ENCODE assay signal across 1 cellular context in the genomic region with DNA sequence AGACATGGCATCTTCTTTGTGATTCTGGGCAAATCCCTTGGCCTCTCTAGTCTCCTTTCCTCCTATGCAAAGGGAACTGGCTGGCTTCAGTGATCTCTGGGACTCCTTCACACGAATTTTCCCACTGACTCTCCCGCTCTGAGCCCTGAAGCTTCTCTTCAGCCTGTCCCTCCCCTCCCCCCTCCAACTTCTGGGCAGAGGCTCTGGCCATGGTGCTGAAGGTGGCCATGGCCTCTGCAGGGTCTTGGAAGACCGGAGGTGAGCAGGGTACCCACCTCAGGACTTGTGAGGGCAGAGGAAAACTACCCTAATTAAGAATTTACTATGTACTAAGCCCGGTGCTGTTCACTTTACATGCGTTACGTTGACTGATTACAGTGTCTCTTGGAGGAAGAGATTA.
TF ChIP-seq lines count a peak whose summit lies in the region.

No MANE protein-coding gene starts in this region.

TF ChIP-seq in HepG2, 621 proteins besides CTCF, POLR2A, EP300 and RAD21 (continued from another document and continues in another):
- TF ChIP-seq, protein P1, sequence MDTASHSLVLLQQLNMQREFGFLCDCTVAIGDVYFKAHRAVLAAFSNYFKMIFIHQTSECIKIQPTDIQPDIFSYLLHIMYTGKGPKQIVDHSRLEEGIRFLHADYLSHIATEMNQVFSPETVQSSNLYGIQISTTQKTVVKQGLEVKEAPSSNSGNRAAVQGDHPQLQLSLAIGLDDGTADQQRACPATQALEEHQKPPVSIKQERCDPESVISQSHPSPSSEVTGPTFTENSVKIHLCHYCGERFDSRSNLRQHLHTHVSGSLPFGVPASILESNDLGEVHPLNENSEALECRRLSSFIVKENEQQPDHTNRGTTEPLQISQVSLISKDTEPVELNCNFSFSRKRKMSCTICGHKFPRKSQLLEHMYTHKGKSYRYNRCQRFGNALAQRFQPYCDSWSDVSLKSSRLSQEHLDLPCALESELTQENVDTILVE (CRISPR knock-in tag; IDR thresholded peaks at IDR 0.05) = peak; percentile 33; the same call in 1 of the 2 replicates
- peak; percentile 70 for TF ChIP-seq BORCS8-MEF2B (CRISPR knock-in tag; IDR thresholded peaks at IDR 0.05)
- no peak for TF ChIP-seq RORA (CRISPR knock-in tag; IDR thresholded peaks at IDR 0.05)
- TF ChIP-seq RARG (CRISPR knock-in tag; IDR thresholded peaks at IDR 0.05; ENCODE audit: low read depth) = no peak
- 0 out of 2 replicates have a peak, but pooled peaks have one; percentile 52 for TF ChIP-seq ZNF138 (CRISPR knock-in tag; IDR thresholded peaks at IDR 0.05; ENCODE audit: low read depth)
- no peak for TF ChIP-seq ZSCAN12 (CRISPR knock-in tag; IDR thresholded peaks at IDR 0.05)
- TF ChIP-seq KMT2B (CRISPR knock-in tag; IDR thresholded peaks at IDR 0.05) = 0 out of 2 replicates have a peak, but pooled peaks have one; percentile 36
- TF ChIP-seq, protein P2, sequence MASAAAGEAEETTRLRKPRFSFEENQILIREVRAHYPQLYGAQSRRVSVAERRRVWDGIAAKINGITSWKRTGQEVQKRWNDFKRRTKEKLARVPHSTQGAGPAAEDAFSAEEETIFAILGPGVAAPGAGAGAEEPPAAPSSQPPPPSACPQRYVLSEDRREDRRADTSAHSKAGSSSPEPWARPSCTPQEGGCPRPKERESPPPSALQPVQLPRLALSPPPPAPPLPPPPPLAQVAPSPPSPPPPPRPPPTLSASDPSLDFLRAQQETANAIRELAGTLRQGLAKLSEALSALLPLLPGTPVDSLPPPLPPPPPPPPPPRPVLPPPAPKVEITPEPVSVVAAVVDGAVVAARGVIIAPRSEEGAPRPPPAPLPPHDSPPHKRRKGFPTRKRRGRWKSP (CRISPR knock-in tag; IDR thresholded peaks at IDR 0.05) = 0 out of 2 replicates have a peak, but pooled peaks have one; percentile 34
- TF ChIP-seq, protein P3, sequence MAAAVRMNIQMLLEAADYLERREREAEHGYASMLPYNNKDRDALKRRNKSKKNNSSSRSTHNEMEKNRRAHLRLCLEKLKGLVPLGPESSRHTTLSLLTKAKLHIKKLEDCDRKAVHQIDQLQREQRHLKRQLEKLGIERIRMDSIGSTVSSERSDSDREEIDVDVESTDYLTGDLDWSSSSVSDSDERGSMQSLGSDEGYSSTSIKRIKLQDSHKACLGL (CRISPR knock-in tag; IDR thresholded peaks at IDR 0.05) = no peak
- TF ChIP-seq, protein P4, sequence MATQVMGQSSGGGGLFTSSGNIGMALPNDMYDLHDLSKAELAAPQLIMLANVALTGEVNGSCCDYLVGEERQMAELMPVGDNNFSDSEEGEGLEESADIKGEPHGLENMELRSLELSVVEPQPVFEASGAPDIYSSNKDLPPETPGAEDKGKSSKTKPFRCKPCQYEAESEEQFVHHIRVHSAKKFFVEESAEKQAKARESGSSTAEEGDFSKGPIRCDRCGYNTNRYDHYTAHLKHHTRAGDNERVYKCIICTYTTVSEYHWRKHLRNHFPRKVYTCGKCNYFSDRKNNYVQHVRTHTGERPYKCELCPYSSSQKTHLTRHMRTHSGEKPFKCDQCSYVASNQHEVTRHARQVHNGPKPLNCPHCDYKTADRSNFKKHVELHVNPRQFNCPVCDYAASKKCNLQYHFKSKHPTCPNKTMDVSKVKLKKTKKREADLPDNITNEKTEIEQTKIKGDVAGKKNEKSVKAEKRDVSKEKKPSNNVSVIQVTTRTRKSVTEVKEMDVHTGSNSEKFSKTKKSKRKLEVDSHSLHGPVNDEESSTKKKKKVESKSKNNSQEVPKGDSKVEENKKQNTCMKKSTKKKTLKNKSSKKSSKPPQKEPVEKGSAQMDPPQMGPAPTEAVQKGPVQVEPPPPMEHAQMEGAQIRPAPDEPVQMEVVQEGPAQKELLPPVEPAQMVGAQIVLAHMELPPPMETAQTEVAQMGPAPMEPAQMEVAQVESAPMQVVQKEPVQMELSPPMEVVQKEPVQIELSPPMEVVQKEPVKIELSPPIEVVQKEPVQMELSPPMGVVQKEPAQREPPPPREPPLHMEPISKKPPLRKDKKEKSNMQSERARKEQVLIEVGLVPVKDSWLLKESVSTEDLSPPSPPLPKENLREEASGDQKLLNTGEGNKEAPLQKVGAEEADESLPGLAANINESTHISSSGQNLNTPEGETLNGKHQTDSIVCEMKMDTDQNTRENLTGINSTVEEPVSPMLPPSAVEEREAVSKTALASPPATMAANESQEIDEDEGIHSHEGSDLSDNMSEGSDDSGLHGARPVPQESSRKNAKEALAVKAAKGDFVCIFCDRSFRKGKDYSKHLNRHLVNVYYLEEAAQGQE (IDR thresholded peaks at IDR 0.05; ENCODE audit: borderline replicate concordance in 1 of 2, low read depth in 1 of 2, low read length in 2 of 2) = peak in 1 of 2 experiments; percentile 97
- TF ChIP-seq ZNF263 (CRISPR knock-in tag; IDR thresholded peaks at IDR 0.05) = no peak
- TF ChIP-seq MZF1 (CRISPR knock-in tag; IDR thresholded peaks at IDR 0.05; ENCODE audit: borderline replicate concordance) = no peak
- TF ChIP-seq, protein P5, sequence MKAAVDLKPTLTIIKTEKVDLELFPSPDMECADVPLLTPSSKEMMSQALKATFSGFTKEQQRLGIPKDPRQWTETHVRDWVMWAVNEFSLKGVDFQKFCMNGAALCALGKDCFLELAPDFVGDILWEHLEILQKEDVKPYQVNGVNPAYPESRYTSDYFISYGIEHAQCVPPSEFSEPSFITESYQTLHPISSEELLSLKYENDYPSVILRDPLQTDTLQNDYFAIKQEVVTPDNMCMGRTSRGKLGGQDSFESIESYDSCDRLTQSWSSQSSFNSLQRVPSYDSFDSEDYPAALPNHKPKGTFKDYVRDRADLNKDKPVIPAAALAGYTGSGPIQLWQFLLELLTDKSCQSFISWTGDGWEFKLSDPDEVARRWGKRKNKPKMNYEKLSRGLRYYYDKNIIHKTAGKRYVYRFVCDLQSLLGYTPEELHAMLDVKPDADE (CRISPR knock-in tag; IDR thresholded peaks at IDR 0.05) = no peak
- no peak for TF ChIP-seq CHCHD3 (CRISPR knock-in tag; IDR thresholded peaks at IDR 0.05)
- TF ChIP-seq, protein P6, sequence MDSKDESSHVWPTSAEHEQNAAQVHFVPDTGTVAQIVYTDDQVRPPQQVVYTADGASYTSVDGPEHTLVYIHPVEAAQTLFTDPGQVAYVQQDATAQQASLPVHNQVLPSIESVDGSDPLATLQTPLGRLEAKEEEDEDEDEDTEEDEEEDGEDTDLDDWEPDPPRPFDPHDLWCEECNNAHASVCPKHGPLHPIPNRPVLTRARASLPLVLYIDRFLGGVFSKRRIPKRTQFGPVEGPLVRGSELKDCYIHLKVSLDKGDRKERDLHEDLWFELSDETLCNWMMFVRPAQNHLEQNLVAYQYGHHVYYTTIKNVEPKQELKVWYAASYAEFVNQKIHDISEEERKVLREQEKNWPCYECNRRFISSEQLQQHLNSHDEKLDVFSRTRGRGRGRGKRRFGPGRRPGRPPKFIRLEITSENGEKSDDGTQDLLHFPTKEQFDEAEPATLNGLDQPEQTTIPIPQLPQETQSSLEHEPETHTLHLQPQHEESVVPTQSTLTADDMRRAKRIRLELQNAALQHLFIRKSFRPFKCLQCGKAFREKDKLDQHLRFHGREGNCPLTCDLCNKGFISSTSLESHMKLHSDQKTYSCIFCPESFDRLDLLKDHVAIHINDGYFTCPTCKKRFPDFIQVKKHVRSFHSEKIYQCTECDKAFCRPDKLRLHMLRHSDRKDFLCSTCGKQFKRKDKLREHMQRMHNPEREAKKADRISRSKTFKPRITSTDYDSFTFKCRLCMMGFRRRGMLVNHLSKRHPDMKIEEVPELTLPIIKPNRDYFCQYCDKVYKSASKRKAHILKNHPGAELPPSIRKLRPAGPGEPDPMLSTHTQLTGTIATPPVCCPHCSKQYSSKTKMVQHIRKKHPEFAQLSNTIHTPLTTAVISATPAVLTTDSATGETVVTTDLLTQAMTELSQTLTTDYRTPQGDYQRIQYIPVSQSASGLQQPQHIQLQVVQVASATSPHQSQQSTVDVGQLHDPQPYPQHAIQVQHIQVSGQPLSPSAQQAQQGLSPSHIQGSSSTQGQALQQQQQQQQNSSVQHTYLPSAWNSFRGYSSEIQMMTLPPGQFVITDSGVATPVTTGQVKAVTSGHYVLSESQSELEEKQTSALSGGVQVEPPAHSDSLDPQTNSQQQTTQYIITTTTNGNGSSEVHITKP (CRISPR knock-in tag; IDR thresholded peaks at IDR 0.05; ENCODE audit: low read depth) = 0 out of 2 replicates have a peak, but pooled peaks have one; percentile 36
- no peak for TF ChIP-seq KLF9 (CRISPR knock-in tag; IDR thresholded peaks at IDR 0.05; ENCODE audit: low read depth)
- TF ChIP-seq ZNF768 (CRISPR knock-in tag; IDR thresholded peaks at IDR 0.05) = no peak
- TF ChIP-seq ZNF792 (CRISPR knock-in tag; IDR thresholded peaks at IDR 0.05) = peak; percentile 81; the same call in 1 of the 2 replicates
- TF ChIP-seq, protein P7, sequence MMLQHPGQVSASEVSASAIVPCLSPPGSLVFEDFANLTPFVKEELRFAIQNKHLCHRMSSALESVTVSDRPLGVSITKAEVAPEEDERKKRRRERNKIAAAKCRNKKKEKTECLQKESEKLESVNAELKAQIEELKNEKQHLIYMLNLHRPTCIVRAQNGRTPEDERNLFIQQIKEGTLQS (CRISPR knock-in tag; IDR thresholded peaks at IDR 0.05) = 0 out of 2 replicates have a peak, but pooled peaks have one; percentile 29
- peak; percentile 46; the same call in 1 of the 2 replicates for TF ChIP-seq ARNTL (CRISPR knock-in tag; IDR thresholded peaks at IDR 0.05)
- TF ChIP-seq ETV5 (CRISPR knock-in tag; IDR thresholded peaks at IDR 0.05; ENCODE audit: borderline replicate concordance) = 0 out of 2 replicates have a peak, but pooled peaks have one; percentile 10
- no peak for TF ChIP-seq MEIS2 (CRISPR knock-in tag; IDR thresholded peaks at IDR 0.05)
- TF ChIP-seq, protein P8, sequence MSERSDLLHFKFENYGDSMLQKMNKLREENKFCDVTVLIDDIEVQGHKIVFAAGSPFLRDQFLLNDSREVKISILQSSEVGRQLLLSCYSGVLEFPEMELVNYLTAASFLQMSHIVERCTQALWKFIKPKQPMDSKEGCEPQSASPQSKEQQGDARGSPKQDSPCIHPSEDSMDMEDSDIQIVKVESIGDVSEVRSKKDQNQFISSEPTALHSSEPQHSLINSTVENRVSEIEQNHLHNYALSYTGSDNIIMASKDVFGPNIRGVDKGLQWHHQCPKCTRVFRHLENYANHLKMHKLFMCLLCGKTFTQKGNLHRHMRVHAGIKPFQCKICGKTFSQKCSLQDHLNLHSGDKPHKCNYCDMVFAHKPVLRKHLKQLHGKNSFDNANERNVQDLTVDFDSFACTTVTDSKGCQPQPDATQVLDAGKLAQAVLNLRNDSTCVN (CRISPR knock-in tag; IDR thresholded peaks at IDR 0.05; ENCODE audit: borderline replicate concordance) = peak; percentile 86
- TF ChIP-seq, protein P9, sequence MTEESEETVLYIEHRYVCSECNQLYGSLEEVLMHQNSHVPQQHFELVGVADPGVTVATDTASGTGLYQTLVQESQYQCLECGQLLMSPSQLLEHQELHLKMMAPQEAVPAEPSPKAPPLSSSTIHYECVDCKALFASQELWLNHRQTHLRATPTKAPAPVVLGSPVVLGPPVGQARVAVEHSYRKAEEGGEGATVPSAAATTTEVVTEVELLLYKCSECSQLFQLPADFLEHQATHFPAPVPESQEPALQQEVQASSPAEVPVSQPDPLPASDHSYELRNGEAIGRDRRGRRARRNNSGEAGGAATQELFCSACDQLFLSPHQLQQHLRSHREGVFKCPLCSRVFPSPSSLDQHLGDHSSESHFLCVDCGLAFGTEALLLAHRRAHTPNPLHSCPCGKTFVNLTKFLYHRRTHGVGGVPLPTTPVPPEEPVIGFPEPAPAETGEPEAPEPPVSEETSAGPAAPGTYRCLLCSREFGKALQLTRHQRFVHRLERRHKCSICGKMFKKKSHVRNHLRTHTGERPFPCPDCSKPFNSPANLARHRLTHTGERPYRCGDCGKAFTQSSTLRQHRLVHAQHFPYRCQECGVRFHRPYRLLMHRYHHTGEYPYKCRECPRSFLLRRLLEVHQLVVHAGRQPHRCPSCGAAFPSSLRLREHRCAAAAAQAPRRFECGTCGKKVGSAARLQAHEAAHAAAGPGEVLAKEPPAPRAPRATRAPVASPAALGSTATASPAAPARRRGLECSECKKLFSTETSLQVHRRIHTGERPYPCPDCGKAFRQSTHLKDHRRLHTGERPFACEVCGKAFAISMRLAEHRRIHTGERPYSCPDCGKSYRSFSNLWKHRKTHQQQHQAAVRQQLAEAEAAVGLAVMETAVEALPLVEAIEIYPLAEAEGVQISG (CRISPR knock-in tag; IDR thresholded peaks at IDR 0.05) = peak; percentile 33; the same call in 1 of the 2 replicates
- no peak; the same call in 1 of the 2 replicates for TF ChIP-seq JDP2 (CRISPR knock-in tag; IDR thresholded peaks at IDR 0.05; ENCODE audit: borderline replicate concordance)
- TF ChIP-seq ZBTB20 (CRISPR knock-in tag; IDR thresholded peaks at IDR 0.05; ENCODE audit: borderline replicate concordance, low read depth) = peak; percentile 85; the same call in 1 of the 2 replicates
- TF ChIP-seq ZBTB7B (CRISPR knock-in tag; IDR thresholded peaks at IDR 0.05) = 0 out of 2 replicates have a peak, but pooled peaks have one; percentile 37
- peak; percentile 48; the same call in 1 of the 2 replicates for TF ChIP-seq ZFP41 (CRISPR knock-in tag; IDR thresholded peaks at IDR 0.05; ENCODE audit: borderline replicate concordance)
- peak; percentile 46; the same call in 1 of the 2 replicates for TF ChIP-seq HDAC2 (CRISPR knock-in tag; IDR thresholded peaks at IDR 0.05)
- peak; percentile 61; the same call in 1 of the 2 replicates for TF ChIP-seq HMG20B (CRISPR knock-in tag; conservative IDR thresholded peaks at IDR 0.05)
- TF ChIP-seq STAT5B (CRISPR knock-in tag; IDR thresholded peaks at IDR 0.05) = 0 out of 2 replicates have a peak, but pooled peaks have one; percentile 56
- TF ChIP-seq FOXP1 (IDR thresholded peaks at IDR 0.05) = no peak
- no peak for TF ChIP-seq FOXP1 (CRISPR knock-in tag; IDR thresholded peaks at IDR 0.05)
- TF ChIP-seq ZNF777 (CRISPR knock-in tag; IDR thresholded peaks at IDR 0.05) = no peak
- TF ChIP-seq, protein P10, sequence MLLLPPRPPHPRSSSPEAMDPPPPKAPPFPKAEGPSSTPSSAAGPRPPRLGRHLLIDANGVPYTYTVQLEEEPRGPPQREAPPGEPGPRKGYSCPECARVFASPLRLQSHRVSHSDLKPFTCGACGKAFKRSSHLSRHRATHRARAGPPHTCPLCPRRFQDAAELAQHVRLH (CRISPR knock-in tag; IDR thresholded peaks at IDR 0.05; ENCODE audit: borderline replicate concordance, low read depth) = peak; percentile 55; the same call in 1 of the 2 replicates
- TF ChIP-seq SP4 (CRISPR knock-in tag; IDR thresholded peaks at IDR 0.05) = 0 out of 2 replicates have a peak, but pooled peaks have one; percentile 29
- no peak for TF ChIP-seq MATR3 (CRISPR knock-in tag; IDR thresholded peaks at IDR 0.05)
- TF ChIP-seq ZNF251 (CRISPR knock-in tag; IDR thresholded peaks at IDR 0.05) = no peak
